ENCODE assay signal across 22 cellular contexts in the genomic region with DNA sequence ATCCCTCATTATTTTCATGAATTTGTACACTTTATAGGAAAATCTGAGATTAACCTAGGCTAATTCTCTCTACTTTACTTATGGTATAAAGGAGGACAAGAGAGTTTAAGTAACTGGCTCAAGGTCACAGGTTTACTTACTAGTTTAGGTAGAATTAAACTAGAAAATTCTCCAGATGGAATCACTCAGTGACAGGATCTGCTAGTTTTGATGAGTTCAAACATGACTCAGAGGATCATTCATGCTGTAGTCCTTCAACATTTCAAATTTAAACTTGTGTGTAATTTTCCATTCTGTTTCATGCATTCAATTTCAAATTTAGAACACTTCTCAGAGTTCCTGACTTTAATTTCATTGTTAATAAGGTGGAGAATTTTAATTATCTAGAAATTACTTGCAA.
DNase-seq lines count a peak whose midpoint lies in the region; ATAC-seq and TF ChIP-seq lines count a peak whose summit lies in the region.
"Had no signal": no experiment of that assay in that cellular context is flagged by ENCODE, and none has a peak within 500 bp of the region (broad histone marks: within the 10 kb centered on the region; RNA-seq: fewer than 3 reads in every experiment).

No MANE protein-coding gene starts in this region.

- H3K27me3 ChIP-seq in adipocyte (replicated peaks; ENCODE audit: control insufficient read depth, insufficient read depth, low read length) (no peaks in the 10 kb centered on the region), foreskin keratinocyte (no peaks in the 10 kb centered on the region)
- H3K27me3 ChIP-seq: esophagus squamous epithelium, spleen, upper lobe of left lung had no signal

- no peak overlapping the region for H3K9ac ChIP-seq in adipocyte (ENCODE audit: low read length)

- H3K27ac ChIP-seq in foreskin keratinocyte, result no peak overlapping the region
- H3K27ac ChIP-seq: esophagus squamous epithelium, lower lobe of right lung, RWPE1, spleen, upper lobe of left lung had no signal

- no peak for TF ChIP-seq CTCF in foreskin keratinocyte (conservative IDR thresholded peaks at IDR 0.05)

- H3K4me1 ChIP-seq in adipocyte (ENCODE audit: control insufficient read depth, insufficient read depth, low read length) (peaks cover 18% of the 10 kb centered on the region), foreskin keratinocyte (no peaks in the 10 kb centered on the region)
- H3K4me1 ChIP-seq: esophagus squamous epithelium, lower lobe of right lung, spleen, upper lobe of left lung had no signal

- no peaks in the 10 kb centered on the region for H3K9me3 ChIP-seq in adipocyte (ENCODE audit: control insufficient read depth, low read length)
- H3K9me3 ChIP-seq: esophagus squamous epithelium, lower lobe of right lung, upper lobe of left lung had no signal

- DNase-seq in HCEC 1CT (peak; percentile 46), adipocyte (ENCODE audit: low read depth) (peak; percentile 53), foreskin keratinocyte (peak in 1 of 2 donors; percentile 33), DMS79 treated with DMSO at 0.1 percent for 48 hours (lab: John Stamatoyannopoulos, UW) (no peak)
- DNase-seq: activated CD4-positive, alpha-beta T cell treated with anti-CD3 and anti-CD28 coated beads for 1 hour; activated CD8-positive, alpha-beta T cell treated with anti-CD3 and anti-CD28 coated beads for 36 hours; CD4-positive, alpha-beta memory T cell; central memory CD4-positive, alpha-beta T cell; esophagus squamous epithelium; lower lobe of right lung; natural killer cell; NCI-H1092 treated with DMSO at 0.1 percent for 48 hours; NCI-H2029 treated with DMSO at 0.1 percent for 48 hours; retina; spleen; T-helper 17 cell; upper lobe of left lung had no signal

- ATAC-seq in foreskin keratinocyte, result peak; percentile 81
- ATAC-seq in GM21529 (IDR thresholded peaks at IDR 0.05; ENCODE audit: unreplicated experiment), result no peak
- ATAC-seq in HG03095 (IDR thresholded peaks at IDR 0.05; ENCODE audit: unreplicated experiment), result no peak
- ATAC-seq in HG02763 (IDR thresholded peaks at IDR 0.05; ENCODE audit: unreplicated experiment), result no peak
- ATAC-seq: activated CD8-positive, alpha-beta T cell treated with anti-CD3 and anti-CD28 coated beads for 36 hours; activated T-helper 17 cell treated with anti-CD3 and anti-CD28 coated beads, Interleukin-2, amount 50 U/mL, for 72 hours; natural killer cell; T-helper 17 cell had no signal

- no peaks in the 10 kb centered on the region for H3K36me3 ChIP-seq in adipocyte (ENCODE audit: control insufficient read depth, insufficient read depth, low read length, severe bottlenecking)
- H3K36me3 ChIP-seq: esophagus squamous epithelium, lower lobe of right lung, spleen, upper lobe of left lung had no signal

- no peak overlapping the region for H3K4me3 ChIP-seq in adipocyte (ENCODE audit: low read length)
- H3K4me3 ChIP-seq: esophagus squamous epithelium, lower lobe of right lung, spleen, upper lobe of left lung had no signal
